Comparison of ENCODE assay signal across 8 cellular contexts in the genomic region with DNA sequence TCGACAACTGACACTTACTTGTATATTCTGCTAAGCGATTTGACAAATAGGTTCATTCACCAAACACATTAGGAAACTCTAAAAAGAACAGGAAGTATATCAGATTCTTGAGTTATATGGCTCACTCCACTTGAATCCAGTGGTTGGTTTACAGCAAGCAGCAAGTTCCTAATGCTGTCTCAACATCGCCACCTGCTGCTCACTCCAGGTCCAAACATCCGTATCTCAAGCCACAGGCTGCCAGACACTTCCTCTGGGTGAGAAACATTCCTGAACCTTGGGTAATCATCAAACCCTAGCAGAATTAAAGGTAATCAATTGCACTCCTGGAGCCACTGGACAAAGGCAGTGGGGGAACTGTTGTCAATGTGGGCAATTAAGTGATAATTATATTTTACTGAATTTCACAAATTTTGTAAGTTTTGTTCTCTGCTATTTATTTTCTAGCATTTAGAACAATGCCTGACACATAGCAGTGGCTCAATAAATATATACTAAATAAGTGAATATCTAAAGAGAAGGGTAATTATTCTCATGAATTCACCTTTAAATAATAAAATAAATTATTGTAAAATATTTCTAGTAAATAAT.
A peak's percentile ranks its signal among the peaks of the same experiment; 100 is the strongest.
DNase-seq lines count a peak whose midpoint lies in the region; ATAC-seq and TF ChIP-seq lines count a peak whose summit lies in the region.

No MANE protein-coding gene starts in this region.

- TF ChIP-seq CTCF in coronary artery (IDR thresholded peaks at IDR 0.05) (peak; percentile 76), liver (IDR thresholded peaks at IDR 0.05; ENCODE audit: low read depth, low read length, missing input control) (peak; percentile 77)

- no peaks in the 10 kb centered on the region for H3K36me3 ChIP-seq in liver (ENCODE audit: control insufficient read depth in 4 of 4, insufficient read depth in 3 of 4, low read depth in 1 of 4, low read length in 3 of 4)

- no peaks in the 10 kb centered on the region for H3K9me3 ChIP-seq in liver (ENCODE audit: control insufficient read depth in 4 of 4, low read length in 3 of 4)

- H3K4me1 ChIP-seq in liver (ENCODE audit: control insufficient read depth in 4 of 4, insufficient read depth in 4 of 4, low read length in 3 of 4), result no peaks in the 10 kb centered on the region

- no peak overlapping the region for H3K4me3 ChIP-seq in coronary artery
- H3K4me3 ChIP-seq in liver (ENCODE audit: low read depth in 1 of 3, low read length in 3 of 3), result no peak overlapping the region

- whole genome bisulfite sequencing in liver, result 27% methylated on average over 4 of the region's 4 CpGs

- ATAC-seq in GM18909 (IDR thresholded peaks at IDR 0.05; ENCODE audit: poor library complexity, unreplicated experiment) (peak; percentile 93), HG03175 (IDR thresholded peaks at IDR 0.05; ENCODE audit: unreplicated experiment) (peak; percentile 93)

- DNase-seq in AML-193 (lab: John Stamatoyannopoulos, UW), result peak; percentile 66 to 70
- peak; percentile 55 to 88 for DNase-seq in NCI-H446 (lab: John Stamatoyannopoulos, UW)
- peak; percentile 52 to 63 for DNase-seq in activated CD4-positive, alpha-beta T cell treated with anti-CD3 and anti-CD28 coated beads for 4 hours
- peak; percentile 80 for DNase-seq in coronary artery (ENCODE audit: low spot score)
- DNase-seq in stimulated activated CD4-positive, alpha-beta T cell treated with anti-CD3 and anti-CD28 coated beads, TNF-alpha, amount 100 ng/mL, for 4 hours (ENCODE audit: low read depth in 3 of 3), result peak; percentile 27 to 44 (median 40)

- H3K27ac ChIP-seq in coronary artery, result no peak overlapping the region
- no peak overlapping the region for H3K27ac ChIP-seq in liver (ENCODE audit: low read depth in 1 of 2, low read length in 2 of 2)

- no peak overlapping the region for H3K9ac ChIP-seq in liver (ENCODE audit: low read depth in 1 of 2, low read length in 2 of 2)

- TF ChIP-seq RAD21 in liver (IDR thresholded peaks at IDR 0.05), result peak; percentile 84 to 94

- H3K27me3 ChIP-seq in liver (ENCODE audit: control insufficient read depth in 4 of 4, insufficient read depth in 4 of 4, low read length in 3 of 4), result no peaks in the 10 kb centered on the region

TF ChIP-seq in liver, 16 proteins besides CTCF, POLR2A, EP300 and RAD21:
- TF ChIP-seq, protein P1, sequence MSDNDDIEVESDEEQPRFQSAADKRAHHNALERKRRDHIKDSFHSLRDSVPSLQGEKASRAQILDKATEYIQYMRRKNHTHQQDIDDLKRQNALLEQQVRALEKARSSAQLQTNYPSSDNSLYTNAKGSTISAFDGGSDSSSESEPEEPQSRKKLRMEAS (IDR thresholded peaks at IDR 0.05), result no peak
- TF ChIP-seq GABPA (IDR thresholded peaks at IDR 0.05 in 1 of 2, conservative IDR thresholded peaks at IDR 0.05 in 1 of 2) (no peak), TAF1 (conservative IDR thresholded peaks at IDR 0.05) (no peak), HNF4A (conservative IDR thresholded peaks at IDR 0.05) (peak in 1 of 2 donors; percentile 7), SP1 (IDR thresholded peaks at IDR 0.05) (no peak), FOXA1 (IDR thresholded peaks at IDR 0.05) (no peak)
- TF ChIP-seq, protein P2, sequence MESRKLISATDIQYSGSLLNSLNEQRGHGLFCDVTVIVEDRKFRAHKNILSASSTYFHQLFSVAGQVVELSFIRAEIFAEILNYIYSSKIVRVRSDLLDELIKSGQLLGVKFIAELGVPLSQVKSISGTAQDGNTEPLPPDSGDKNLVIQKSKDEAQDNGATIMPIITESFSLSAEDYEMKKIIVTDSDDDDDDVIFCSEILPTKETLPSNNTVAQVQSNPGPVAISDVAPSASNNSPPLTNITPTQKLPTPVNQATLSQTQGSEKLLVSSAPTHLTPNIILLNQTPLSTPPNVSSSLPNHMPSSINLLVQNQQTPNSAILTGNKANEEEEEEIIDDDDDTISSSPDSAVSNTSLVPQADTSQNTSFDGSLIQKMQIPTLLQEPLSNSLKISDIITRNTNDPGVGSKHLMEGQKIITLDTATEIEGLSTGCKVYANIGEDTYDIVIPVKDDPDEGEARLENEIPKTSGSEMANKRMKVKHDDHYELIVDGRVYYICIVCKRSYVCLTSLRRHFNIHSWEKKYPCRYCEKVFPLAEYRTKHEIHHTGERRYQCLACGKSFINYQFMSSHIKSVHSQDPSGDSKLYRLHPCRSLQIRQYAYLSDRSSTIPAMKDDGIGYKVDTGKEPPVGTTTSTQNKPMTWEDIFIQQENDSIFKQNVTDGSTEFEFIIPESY (IDR thresholded peaks at IDR 0.05), result no peak
TF ChIP-seq in liver: peak in this region for 1.
